Comparison of ENCODE assay signal across 1 cellular context in the genomic region with DNA sequence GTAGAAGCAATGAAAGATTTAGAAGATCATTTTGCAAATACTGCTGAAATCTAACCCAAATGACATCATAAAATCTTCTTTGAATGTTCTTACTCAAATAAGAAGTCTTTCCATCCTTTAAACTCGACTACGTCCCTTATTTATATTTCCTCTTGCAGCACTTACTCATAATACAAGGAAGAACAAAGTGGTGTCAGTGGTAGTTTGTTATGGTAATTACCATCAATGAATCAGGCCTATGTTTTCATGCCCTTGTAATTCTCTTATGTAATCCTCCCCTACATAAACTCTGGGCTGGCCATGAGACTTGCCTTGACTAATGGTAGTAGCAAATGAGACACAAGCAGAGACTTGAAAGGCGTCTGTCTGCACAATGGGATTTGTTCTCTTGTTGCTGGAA.
TF ChIP-seq lines count a peak whose summit lies in the region.

No MANE protein-coding gene starts in this region.

TF ChIP-seq in GM12878, 131 proteins besides CTCF, POLR2A, EP300 and RAD21:
- TF ChIP-seq JUNB (IDR thresholded peaks at IDR 0.05) (peak; percentile 86), SKIL (IDR thresholded peaks at IDR 0.05; ENCODE audit: low read depth, poor library complexity, severe bottlenecking) (no peak), ATF7 (IDR thresholded peaks at IDR 0.05; ENCODE audit: low read depth) (peak; percentile 24; the same call in 1 of the 2 replicates), FOS (IDR thresholded peaks at IDR 0.05; ENCODE audit: borderline replicate concordance, extremely low read depth, insufficient read length) (no peak), SUZ12 (IDR thresholded peaks at IDR 0.05; ENCODE audit: unreplicated experiment) (no peak), CEBPB (IDR thresholded peaks at IDR 0.05; ENCODE audit: borderline replicate concordance in 1 of 2, low read depth in 2 of 2, low read length in 2 of 2) (no peak), STAT3 (IDR thresholded peaks at IDR 0.05; ENCODE audit: low read depth, low read length) (no peak), KAT2A (conservative IDR thresholded peaks at IDR 0.05; ENCODE audit: control insufficient read depth, low read depth, low read length) (no peak), ETV6 (conservative IDR thresholded peaks at IDR 0.05 in 1 of 2, IDR thresholded peaks at IDR 0.05 in 1 of 2; ENCODE audit: borderline replicate concordance in 1 of 2, low read depth in 1 of 2) (peak in 1 of 2 experiments; percentile 52; a peak in 1 of 4 replicates), ZBED1 (IDR thresholded peaks at IDR 0.05; ENCODE audit: borderline replicate concordance) (0 out of 2 replicates have a peak, but pooled peaks have one; percentile 53), RUNX3 (IDR thresholded peaks at IDR 0.05; ENCODE audit: low read length) (peak; percentile 41; the same call in 1 of the 2 replicates), SREBF1 (IDR thresholded peaks at IDR 0.05; ENCODE audit: low read length) (no peak), CREM (IDR thresholded peaks at IDR 0.05; ENCODE audit: low read depth) (0 out of 2 replicates have a peak, but pooled peaks have one; percentile 57), CHD1 (IDR thresholded peaks at IDR 0.05; ENCODE audit: low read depth, low read length) (no peak), RBBP5 (conservative IDR thresholded peaks at IDR 0.05) (no peak), SUPT20H (IDR thresholded peaks at IDR 0.05; ENCODE audit: borderline replicate concordance, control insufficient read depth, low read depth, low read length) (no peak), NFIC (IDR thresholded peaks at IDR 0.05; ENCODE audit: low read depth, low read length) (peak; percentile 70; the same call in 1 of the 2 replicates), LARP7 (IDR thresholded peaks at IDR 0.05) (no peak), CREB1 (IDR thresholded peaks at IDR 0.05; ENCODE audit: low read depth) (peak; percentile 61; the same call in 1 of the 2 replicates)
